In genomic region chr5:140341591-140341990, GRCh38 we compare ENCODE assay signal across 11 cellular contexts. TPM values are rescaled to one million over a fixed set of nuclear protein-coding genes. Genes with fewer than 3 reads are reported as not detected.
DNase-seq lines count a peak whose midpoint lies in the region; ATAC-seq and TF ChIP-seq lines count a peak whose summit lies in the region.
"Had no signal": no experiment of that assay in that cellular context is flagged by ENCODE, and none has a peak within 500 bp of the region (broad histone marks: within the 10 kb centered on the region; RNA-seq: fewer than 3 reads in every experiment).

No MANE protein-coding gene starts in this region.

- DNase-seq in EL (peak; percentile 56), T1000 (lab: John Stamatoyannopoulos, UW) (peak; percentile 28), globus pallidus (ENCODE audit: low spot score) (peak; percentile 93), posterior vena cava (ENCODE audit: low spot score) (peak; percentile 82), RKO (ENCODE audit: low spot score) (no peak), NCI-H2227 treated with DMSO at 0.1 percent for 48 hours (lab: John Stamatoyannopoulos, UW) (no peak), GM10248 (ENCODE audit: extremely low spot score) (no peak)
- DNase-seq: DMS79, HFFc6, mucosa of descending colon had no signal

- intact Hi-C loops in posterior vena cava (cut with DNase I) = loop anchor here in 1 of 2 donors (10.0 kb wide), 1 partner anchor 167 kb away; the partner anchor contains the start of gene CYSTM1

- CTCF ChIA-PET in GM10248 (lab: Yijun Ruan, JAX) = interaction anchor here (1.5 to 7.3 kb wide), 4 partner anchors 11 to 97 kb away, joined by 3 to 53 read pairs (median 32); no protein-coding TSS in a partner anchor

- no peak for ATAC-seq in HG03108 (IDR thresholded peaks at IDR 0.05; ENCODE audit: unreplicated experiment)
- ATAC-seq: mucosa of descending colon had no signal

- POLR2A ChIA-PET in GM10248 (lab: Yijun Ruan, JAX) = no interaction called here

- no peak for TF ChIP-seq CTCF in GM10248 (IDR thresholded peaks at IDR 0.05; ENCODE audit: control extremely low read depth, extremely low read depth, low read depth, missing control alignments)

RNA-seq across cellular contexts. Expression of gene HBEGF, which starts 4.8 kb away (rescaled TPM):
- total RNA-seq in posterior vena cava = 1 to 10 TPM; 6.9 to 9.5 TPM

RNA-seq across cellular contexts. Expression of gene SLC4A9, which starts 18.4 kb away (rescaled TPM):
- not detected for total RNA-seq in posterior vena cava
- total RNA-seq: HFFc6 had no signal

RNA-seq across cellular contexts. Expression of gene PFDN1, which starts 38.7 kb away (rescaled TPM):
- 10 to 100 TPM; 38.2 to 46.2 TPM for total RNA-seq in posterior vena cava

Comparison
In these comparisons a context has a peak if more than half of its experiments do, and no peak if none do; other contexts are left out.
1. DNase-seq: peak in EL (single experiment), T1000 (single experiment), globus pallidus (single experiment) and posterior vena cava (single experiment); none in RKO (single experiment), NCI-H2227 treated with DMSO at 0.1 percent for 48 hours (single experiment) and GM10248 (single experiment).